Comparison of ENCODE assay signal across 3 cellular contexts in the genomic region with DNA sequence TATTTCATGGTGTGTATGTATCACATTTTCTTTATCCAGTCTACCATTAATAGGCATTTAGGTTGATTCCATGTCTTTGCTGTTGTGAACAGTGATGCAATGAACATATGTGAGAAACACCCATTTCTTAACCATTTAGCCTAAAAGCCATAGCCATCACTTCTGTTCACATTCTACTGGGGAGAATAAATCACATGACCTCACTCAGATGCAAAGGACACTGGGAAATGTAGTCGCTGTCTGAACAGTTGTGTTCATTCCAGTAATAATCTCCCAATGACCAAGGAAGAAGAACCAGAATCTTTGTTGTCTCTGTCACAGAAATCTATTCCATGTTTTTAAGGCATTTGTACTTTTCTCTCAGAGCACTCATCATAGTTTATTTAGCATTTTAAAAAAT.
TF ChIP-seq lines count a peak whose summit lies in the region.

No MANE protein-coding gene starts in this region.

TF ChIP-seq in SK-N-SH, 30 proteins besides CTCF, POLR2A, EP300 and RAD21:
- no peak for TF ChIP-seq GATA2 (CRISPR knock-in tag; IDR thresholded peaks at IDR 0.05)
- TF ChIP-seq, protein P1, sequence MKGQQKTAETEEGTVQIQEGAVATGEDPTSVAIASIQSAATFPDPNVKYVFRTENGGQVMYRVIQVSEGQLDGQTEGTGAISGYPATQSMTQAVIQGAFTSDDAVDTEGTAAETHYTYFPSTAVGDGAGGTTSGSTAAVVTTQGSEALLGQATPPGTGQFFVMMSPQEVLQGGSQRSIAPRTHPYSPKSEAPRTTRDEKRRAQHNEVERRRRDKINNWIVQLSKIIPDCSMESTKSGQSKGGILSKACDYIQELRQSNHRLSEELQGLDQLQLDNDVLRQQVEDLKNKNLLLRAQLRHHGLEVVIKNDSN (IDR thresholded peaks at IDR 0.05; ENCODE audit: borderline replicate concordance, low read depth): peak; percentile 69; the same call in 1 of the 2 replicates

TF ChIP-seq in SK-N-SH treated with all-trans-retinoic acid at 6 μM for 48 hours, 23 proteins besides CTCF, POLR2A, EP300 and RAD21:
- TF ChIP-seq ZNF70 (CRISPR knock-in tag; IDR thresholded peaks at IDR 0.05): no peak
- TF ChIP-seq TOX (CRISPR knock-in tag; IDR thresholded peaks at IDR 0.05; ENCODE audit: borderline replicate concordance): no peak
- no peak for TF ChIP-seq PATZ1 (CRISPR knock-in tag; IDR thresholded peaks at IDR 0.05; ENCODE audit: borderline replicate concordance)
- no peak for TF ChIP-seq OSR1 (CRISPR knock-in tag; IDR thresholded peaks at IDR 0.05)
- TF ChIP-seq CREB5 (CRISPR knock-in tag; IDR thresholded peaks at IDR 0.05; ENCODE audit: low read depth): no peak
- no peak for TF ChIP-seq SNAI2 (CRISPR knock-in tag; IDR thresholded peaks at IDR 0.05)
- no peak for TF ChIP-seq PPARA (CRISPR knock-in tag; IDR thresholded peaks at IDR 0.05; ENCODE audit: borderline replicate concordance)
- TF ChIP-seq ESRRG (CRISPR knock-in tag; IDR thresholded peaks at IDR 0.05): no peak
- TF ChIP-seq, protein P2, sequence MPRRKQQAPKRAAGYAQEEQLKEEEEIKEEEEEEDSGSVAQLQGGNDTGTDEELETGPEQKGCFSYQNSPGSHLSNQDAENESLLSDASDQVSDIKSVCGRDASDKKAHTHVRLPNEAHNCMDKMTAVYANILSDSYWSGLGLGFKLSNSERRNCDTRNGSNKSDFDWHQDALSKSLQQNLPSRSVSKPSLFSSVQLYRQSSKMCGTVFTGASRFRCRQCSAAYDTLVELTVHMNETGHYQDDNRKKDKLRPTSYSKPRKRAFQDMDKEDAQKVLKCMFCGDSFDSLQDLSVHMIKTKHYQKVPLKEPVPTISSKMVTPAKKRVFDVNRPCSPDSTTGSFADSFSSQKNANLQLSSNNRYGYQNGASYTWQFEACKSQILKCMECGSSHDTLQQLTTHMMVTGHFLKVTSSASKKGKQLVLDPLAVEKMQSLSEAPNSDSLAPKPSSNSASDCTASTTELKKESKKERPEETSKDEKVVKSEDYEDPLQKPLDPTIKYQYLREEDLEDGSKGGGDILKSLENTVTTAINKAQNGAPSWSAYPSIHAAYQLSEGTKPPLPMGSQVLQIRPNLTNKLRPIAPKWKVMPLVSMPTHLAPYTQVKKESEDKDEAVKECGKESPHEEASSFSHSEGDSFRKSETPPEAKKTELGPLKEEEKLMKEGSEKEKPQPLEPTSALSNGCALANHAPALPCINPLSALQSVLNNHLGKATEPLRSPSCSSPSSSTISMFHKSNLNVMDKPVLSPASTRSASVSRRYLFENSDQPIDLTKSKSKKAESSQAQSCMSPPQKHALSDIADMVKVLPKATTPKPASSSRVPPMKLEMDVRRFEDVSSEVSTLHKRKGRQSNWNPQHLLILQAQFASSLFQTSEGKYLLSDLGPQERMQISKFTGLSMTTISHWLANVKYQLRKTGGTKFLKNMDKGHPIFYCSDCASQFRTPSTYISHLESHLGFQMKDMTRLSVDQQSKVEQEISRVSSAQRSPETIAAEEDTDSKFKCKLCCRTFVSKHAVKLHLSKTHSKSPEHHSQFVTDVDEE (CRISPR knock-in tag; IDR thresholded peaks at IDR 0.05): no peak
- no peak for TF ChIP-seq ZFP30 (CRISPR knock-in tag; IDR thresholded peaks at IDR 0.05)
- TF ChIP-seq ZC3H10 (CRISPR knock-in tag; IDR thresholded peaks at IDR 0.05): no peak
- no peak for TF ChIP-seq POU6F1 (CRISPR knock-in tag; IDR thresholded peaks at IDR 0.05; ENCODE audit: borderline replicate concordance, low read depth)
- TF ChIP-seq GLIS3 (CRISPR knock-in tag; IDR thresholded peaks at IDR 0.05): no peak
- no peak for TF ChIP-seq ZFP3 (CRISPR knock-in tag; IDR thresholded peaks at IDR 0.05)

TF ChIP-seq in K562, 482 proteins besides CTCF, POLR2A, EP300 and RAD21:
- TF ChIP-seq SNIP1 (IDR thresholded peaks at IDR 0.05; ENCODE audit: low read depth) (no peak), ZNF76 (CRISPR knock-in tag; IDR thresholded peaks at IDR 0.05; ENCODE audit: borderline replicate concordance) (no peak), SMAD3 (CRISPR knock-in tag; conservative IDR thresholded peaks at IDR 0.05) (no peak), SIX5 (IDR thresholded peaks at IDR 0.05; ENCODE audit: borderline replicate concordance in 1 of 2, insufficient read depth in 1 of 2, low read depth in 1 of 2, low read length in 2 of 2) (peak; percentile 37 to 43; a peak in 2 of 4 replicates), ZNF354B (CRISPR knock-in tag; IDR thresholded peaks at IDR 0.05) (no peak), HCFC1 (IDR thresholded peaks at IDR 0.05; ENCODE audit: low read depth, low read length) (peak; percentile 77), TOE1 (IDR thresholded peaks at IDR 0.05; ENCODE audit: borderline replicate concordance) (peak; percentile 89), TOE1 (CRISPR knock-in tag; IDR thresholded peaks at IDR 0.05; ENCODE audit: borderline replicate concordance, low read depth) (no peak), TFE3 (CRISPR knock-in tag; IDR thresholded peaks at IDR 0.05) (peak; percentile 87), ZNF143 (CRISPR knock-in tag; IDR thresholded peaks at IDR 0.05) (peak; percentile 67), CBFA2T2 (conservative IDR thresholded peaks at IDR 0.05) (0 out of 2 replicates have a peak, but pooled peaks have one; percentile 8), RAD51 (IDR thresholded peaks at IDR 0.05; ENCODE audit: borderline replicate concordance, low read depth) (peak; percentile 72)
- TF ChIP-seq, protein P3, sequence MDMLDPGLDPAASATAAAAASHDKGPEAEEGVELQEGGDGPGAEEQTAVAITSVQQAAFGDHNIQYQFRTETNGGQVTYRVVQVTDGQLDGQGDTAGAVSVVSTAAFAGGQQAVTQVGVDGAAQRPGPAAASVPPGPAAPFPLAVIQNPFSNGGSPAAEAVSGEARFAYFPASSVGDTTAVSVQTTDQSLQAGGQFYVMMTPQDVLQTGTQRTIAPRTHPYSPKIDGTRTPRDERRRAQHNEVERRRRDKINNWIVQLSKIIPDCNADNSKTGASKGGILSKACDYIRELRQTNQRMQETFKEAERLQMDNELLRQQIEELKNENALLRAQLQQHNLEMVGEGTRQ (CRISPR knock-in tag; IDR thresholded peaks at IDR 0.05): peak; percentile 76
- TF ChIP-seq, protein P1 (CRISPR knock-in tag; IDR thresholded peaks at IDR 0.05): peak; percentile 19; the same call in 1 of the 2 replicates
